16 cellular contexts compared by ENCODE assay signal in the genomic region with DNA sequence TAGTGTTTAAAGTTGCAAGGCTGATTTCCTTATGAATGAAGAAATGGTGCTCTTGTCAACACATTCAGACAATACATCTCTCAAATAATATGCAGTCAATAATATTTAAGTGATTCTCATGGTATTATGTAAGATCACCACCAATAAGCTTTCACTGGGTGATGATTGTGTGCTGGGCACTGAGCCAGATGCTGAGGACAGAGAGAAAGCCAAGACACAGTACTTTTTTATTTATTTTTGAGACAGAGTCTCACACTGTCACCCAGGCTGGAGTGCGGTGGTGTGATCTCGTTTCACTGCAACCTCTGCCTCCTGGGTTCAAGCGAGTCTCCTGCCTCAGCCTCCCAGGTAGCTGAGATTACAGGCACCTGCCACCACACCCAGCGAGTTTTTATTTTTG.
DNase-seq lines count a peak whose midpoint lies in the region; ATAC-seq and TF ChIP-seq lines count a peak whose summit lies in the region.
"Had no signal": no experiment of that assay in that cellular context is flagged by ENCODE, and none has a peak within 500 bp of the region (broad histone marks: within the 10 kb centered on the region; RNA-seq: fewer than 3 reads in every experiment).

No MANE protein-coding gene starts in this region.

- ATAC-seq in RWPE2 (ENCODE audit: low read depth) (no peak), HG03565 (IDR thresholded peaks at IDR 0.05; ENCODE audit: unreplicated experiment) (no peak)
- ATAC-seq: K562 had no signal

- no peak overlapping the region for H2AFZ ChIP-seq in trophoblast cell (ENCODE audit: insufficient read depth, low read length, poor library complexity)

- DNase-seq in Daoy (ENCODE audit: low read depth) (peak; percentile 36), NCI-H1105 (lab: John Stamatoyannopoulos, UW) (peak; percentile 22), RWPE2 (ENCODE audit: low spot score) (no peak), trophoblast cell (no peak)
- DNase-seq in stimulated activated CD4-positive, alpha-beta T cell treated with anti-CD3 and anti-CD28 coated beads, Interleukin-4, amount 100 ng/mL, for 4 hours, result no peak
- no peak for DNase-seq in activated T-cell treated with anti-CD3 and anti-CD28 coated beads, Interleukin-2, amount 50 U/mL, for 24 hours
- DNase-seq: DMS153, HCEC 1CT, NCI-H1048, NCI-H2029, NCI-H226, NCI-H774, SHP77 treated with DMSO at 0.1 percent for 48 hours had no signal

- H3K4me3 ChIP-seq in RWPE2 (ENCODE audit: severe bottlenecking), result no peak overlapping the region
- H3K4me3 ChIP-seq in trophoblast cell (ENCODE audit: low read depth, low read length), result no peak overlapping the region
- H3K4me3 ChIP-seq: BLaER1, K562 had no signal

- no peak overlapping the region for H3K4ac ChIP-seq in trophoblast cell (ENCODE audit: low read depth, low read length)

- H3K36me3 Mint-ChIP-seq in activated T-cell treated with anti-CD3 and anti-CD28 coated beads, Interleukin-2, amount 50 U/mL, for 24 hours (ENCODE audit: low read depth), result no peaks in the 10 kb centered on the region

- H3K4me1 Mint-ChIP-seq in activated T-cell treated with anti-CD3 and anti-CD28 coated beads, Interleukin-2, amount 50 U/mL, for 24 hours (ENCODE audit: low read depth), result no peaks in the 10 kb centered on the region

- no peak overlapping the region for H2AK5ac ChIP-seq in trophoblast cell (ENCODE audit: low read length)

- peak overlapping the region; percentile 41 for H3K27ac ChIP-seq in RWPE2 (ENCODE audit: poor library complexity, severe bottlenecking)
- H3K27ac ChIP-seq in trophoblast cell (ENCODE audit: low read depth, low read length), result no peak overlapping the region
- H3K27ac ChIP-seq: BLaER1 had no signal

- no peak overlapping the region for H3K23ac ChIP-seq in trophoblast cell (ENCODE audit: low read length)

- no peak overlapping the region for H4K8ac ChIP-seq in trophoblast cell (ENCODE audit: low read depth, low read length)

- H3K79me2 ChIP-seq in trophoblast cell (ENCODE audit: control insufficient read depth, insufficient read depth, low read length, poor library complexity), result no peaks in the 10 kb centered on the region

- no peak for TF ChIP-seq CTCF in RWPE2 (IDR thresholded peaks at IDR 0.05; ENCODE audit: poor library complexity, severe bottlenecking)

- H3K27me3 Mint-ChIP-seq in activated T-cell treated with anti-CD3 and anti-CD28 coated beads, Interleukin-2, amount 50 U/mL, for 24 hours, result peaks cover 10% of the 10 kb centered on the region

- H3K9me3 Mint-ChIP-seq in activated T-cell treated with anti-CD3 and anti-CD28 coated beads, Interleukin-2, amount 50 U/mL, for 24 hours, result no peaks in the 10 kb centered on the region

- H3K18ac ChIP-seq in trophoblast cell (ENCODE audit: low read length), result no peak overlapping the region

- no peak overlapping the region for H3K4me2 ChIP-seq in trophoblast cell (ENCODE audit: low read length)
- H3K4me2 ChIP-seq: BLaER1 had no signal

- peaks cover 6% of the 10 kb centered on the region for H3K79me1 ChIP-seq in trophoblast cell (ENCODE audit: low read length)

- H3K27me3 ChIP-seq in RWPE2 (ENCODE audit: insufficient read depth, poor library complexity, severe bottlenecking) (no peaks in the 10 kb centered on the region), trophoblast cell (ENCODE audit: insufficient read depth, low read length) (no peaks in the 10 kb centered on the region)
- H3K27me3 ChIP-seq: BLaER1 had no signal

- H3K4me1 ChIP-seq in RWPE2 (ENCODE audit: insufficient read depth, poor library complexity, severe bottlenecking) (peaks cover 16% of the 10 kb centered on the region), trophoblast cell (ENCODE audit: control insufficient read depth in 1 of 2, insufficient read depth in 2 of 2, low read length in 2 of 2) (peaks cover 4 to 13% of the 10 kb centered on the region in 2 experiments)
- H3K4me1 ChIP-seq: BLaER1 had no signal

- no peak overlapping the region for H3K27ac Mint-ChIP-seq in activated T-cell treated with anti-CD3 and anti-CD28 coated beads, Interleukin-2, amount 50 U/mL, for 24 hours

- no peak overlapping the region for H3K14ac ChIP-seq in trophoblast cell (ENCODE audit: low read length)

- no CpG with 5 or more reads among the region's 4 CpGs for WGBS in trophoblast cell (ENCODE audit: extremely low coverage, insufficient coverage, insufficient read length)

- H2BK12ac ChIP-seq in trophoblast cell (ENCODE audit: low read length), result no peak overlapping the region

- H4K12ac ChIP-seq in trophoblast cell (ENCODE audit: low read depth, low read length), result no peak overlapping the region

- no peaks in the 10 kb centered on the region for H3K36me3 ChIP-seq in RWPE2 (ENCODE audit: low read depth)
- H3K36me3 ChIP-seq in trophoblast cell (ENCODE audit: control insufficient read depth in 1 of 2, insufficient read depth in 2 of 2, low read length in 2 of 2), result no peaks in the 10 kb centered on the region
- H3K36me3 ChIP-seq: BLaER1 had no signal

- no peak overlapping the region for H4K91ac ChIP-seq in trophoblast cell (ENCODE audit: low read depth, low read length)

- H3K4me3 Mint-ChIP-seq in activated T-cell treated with anti-CD3 and anti-CD28 coated beads, Interleukin-2, amount 50 U/mL, for 24 hours, result no peak overlapping the region

- H2BK5ac ChIP-seq in trophoblast cell (ENCODE audit: low read depth, low read length, poor library complexity), result no peak overlapping the region

- no peak overlapping the region for H3K9ac ChIP-seq in trophoblast cell (ENCODE audit: low read length)
- H3K9ac ChIP-seq: BLaER1 had no signal

- peak overlapping the region; percentile 65 for H2BK120ac ChIP-seq in trophoblast cell (ENCODE audit: insufficient read depth, low read length, poor library complexity)

- H3K9me3 ChIP-seq in RWPE2 (ENCODE audit: severe bottlenecking) (no peaks in the 10 kb centered on the region), trophoblast cell (ENCODE audit: insufficient read depth, low read depth, low read length) (no peaks in the 10 kb centered on the region)
- H3K9me3 ChIP-seq: BLaER1 had no signal

Comparison
In these comparisons a context has a peak if more than half of its experiments do, and no peak if none do; other contexts are left out.
1. DNase-seq: peak in Daoy (single experiment) and NCI-H1105 (single experiment); none in RWPE2 (single experiment), trophoblast cell (0 of 2), stimulated activated CD4-positive, alpha-beta T cell treated with anti-CD3 and anti-CD28 coated beads, Interleukin-4, amount 100 ng/mL, for 4 hours (0 of 2) and activated T-cell treated with anti-CD3 and anti-CD28 coated beads, Interleukin-2, amount 50 U/mL, for 24 hours (single experiment).